Comparison of ENCODE assay signal across 9 cellular contexts in the genomic region with DNA sequence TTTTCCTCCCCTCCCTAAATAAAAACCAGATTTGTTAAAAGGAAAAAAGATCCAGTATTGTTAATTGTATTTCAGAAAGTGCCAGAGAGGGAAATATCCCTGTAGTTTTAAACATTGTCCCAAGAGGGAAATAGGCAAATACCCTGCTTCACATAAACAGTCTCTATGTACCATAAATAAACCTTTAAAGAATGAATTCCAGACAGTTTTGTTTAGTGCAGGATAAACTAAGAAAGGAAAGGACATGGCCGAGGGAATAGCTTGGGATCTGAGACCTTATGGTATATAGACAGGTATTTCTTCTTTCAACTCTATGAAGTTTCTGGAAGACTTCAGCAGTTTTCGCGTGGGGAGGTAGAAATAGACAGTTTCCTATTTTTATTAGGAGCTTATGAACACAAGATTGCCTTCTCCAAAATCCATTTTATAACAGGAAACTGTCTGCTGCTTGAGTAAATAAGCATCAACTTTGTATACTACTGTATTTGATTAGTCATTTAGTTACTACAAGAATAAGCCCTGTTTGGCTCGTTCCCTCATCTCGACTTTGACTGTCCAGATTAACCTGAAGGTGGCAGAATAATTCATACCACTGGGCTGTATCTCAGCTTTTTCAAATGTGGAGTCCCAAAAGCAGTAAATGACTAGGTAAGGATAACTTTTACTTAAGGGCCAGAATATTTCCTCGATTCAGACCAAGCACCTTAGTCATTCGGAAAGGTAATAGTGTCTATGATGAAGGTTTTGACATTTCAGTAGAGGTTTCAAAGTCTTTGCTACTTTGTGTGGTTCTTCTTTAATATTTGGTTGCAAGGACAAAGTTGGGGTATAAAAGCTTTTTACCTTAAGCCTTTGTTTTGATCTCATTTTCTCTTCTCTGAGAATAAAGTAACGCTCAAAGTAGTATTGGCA.
DNase-seq lines count a peak whose midpoint lies in the region; ATAC-seq and TF ChIP-seq lines count a peak whose summit lies in the region.
"Had no signal": no experiment of that assay in that cellular context is flagged by ENCODE, and none has a peak within 500 bp of the region (broad histone marks: within the 10 kb centered on the region; RNA-seq: fewer than 3 reads in every experiment).

No MANE protein-coding gene starts in this region.

- H3K36me3 ChIP-seq in PC-9 (ENCODE audit: low read depth) (no peaks in the 10 kb centered on the region), esophagus muscularis mucosa (peaks cover 4 to 32% (median 20%) of the 10 kb centered on the region in 4 donors)

- peak overlapping the region; percentile 22; the same call in 1 of the 2 replicates for H3K4me2 ChIP-seq in PC-9

- BruUV-seq in PC-9 (replicated peaks; lab: Mats Ljungman, UMichigan), result no TSS peak

- peak; percentile 23 for DNase-seq in GM10266 (ENCODE audit: extremely low spot score)
- DNase-seq in PC-9, result peak; percentile 12 to 55
- no peak for DNase-seq in esophagus muscularis mucosa (ENCODE audit: extremely low spot score)
- no peak for DNase-seq in omental fat pad (ENCODE audit: low spot score)
- no peak for DNase-seq in SK-N-DZ (ENCODE audit: low spot score)
- no peak for DNase-seq in T-helper 17 cell
- no peak for DNase-seq in NCI-H1048 (lab: John Stamatoyannopoulos, UW)

- H3F3A ChIP-seq in PC-9 (ENCODE audit: insufficient read depth, low read depth), result no peaks in the 10 kb centered on the region

- intact Hi-C loops in PC-9 (cut with micrococcal nuclease; ENCODE audit: unreplicated experiment), result loop anchor here (1.0 to 5.0 kb wide), 2 partner anchors 70 to 212 kb away; no protein-coding TSS in a partner anchor
- intact Hi-C loops in esophagus muscularis mucosa (cut with DNase I), result loop anchor here (5.0 kb wide), 1 partner anchor 210 kb away; the partner anchor contains the start of gene DHRS3

- TF ChIP-seq POLR2A in esophagus muscularis mucosa (IDR thresholded peaks at IDR 0.05; ENCODE audit: low read depth), result no peak

- H4K20me1 ChIP-seq in PC-9 (ENCODE audit: insufficient read depth), result no peaks in the 10 kb centered on the region

- peak overlapping the region; percentile 61 for H3K27ac ChIP-seq in PC-9
- peak overlapping the region; percentile 72 to 84 (median 78) for H3K27ac ChIP-seq in esophagus muscularis mucosa (replicated peaks in 1 of 4)
- H3K27ac ChIP-seq: SK-N-MC had no signal

- CTCF ChIA-PET in PC-9 (lab: Charles Lee), result interaction anchor here (1.4 kb wide), 1 partner anchor 22 kb away, joined by 3 read pairs; no protein-coding TSS in a partner anchor

- TF ChIP-seq EP300 in esophagus muscularis mucosa (IDR thresholded peaks at IDR 0.05), result no peak

- H3K27me3 Mint-ChIP-seq in T-helper 17 cell, result no peaks in the 10 kb centered on the region

- TF ChIP-seq CTCF in GM10266 (IDR thresholded peaks at IDR 0.05; ENCODE audit: control insufficient read depth, insufficient read depth, low read depth, missing control alignments) (peak; percentile 17), PC-9 (conservative IDR thresholded peaks at IDR 0.05) (peak; percentile 42; the same call in 1 of the 2 replicates), esophagus muscularis mucosa (IDR thresholded peaks at IDR 0.05) (peak; percentile 47 to 50 (median 50)), omental fat pad (IDR thresholded peaks at IDR 0.05) (no peak)

- H3K27ac Mint-ChIP-seq in T-helper 17 cell, result no peak overlapping the region

- H3K9me3 ChIP-seq in PC-9 (ENCODE audit: insufficient read depth, low read depth) (peaks cover 8% of the 10 kb centered on the region), esophagus muscularis mucosa (no peaks in the 10 kb centered on the region), T-helper 17 cell (ENCODE audit: control insufficient read depth, low read length, poor library complexity, severe bottlenecking) (no peaks in the 10 kb centered on the region)

- H3K36me3 Mint-ChIP-seq in T-helper 17 cell (ENCODE audit: low read depth), result peaks cover 14% of the 10 kb centered on the region

- H3K27me3 ChIP-seq in PC-9 (ENCODE audit: insufficient read depth, low read depth) (no peaks in the 10 kb centered on the region), esophagus muscularis mucosa (no peaks in the 10 kb centered on the region)

- WGBS in esophagus muscularis mucosa, result 50% methylated on average over 8 of the region's 8 CpGs

- peaks cover 23% of the 10 kb centered on the region for H3K4me1 ChIP-seq in PC-9 (replicated peaks; ENCODE audit: insufficient read depth)
- peaks cover 40 to 73% (median 66%) of the 10 kb centered on the region in 4 donors for H3K4me1 ChIP-seq in esophagus muscularis mucosa

- H3K4me1 Mint-ChIP-seq in T-helper 17 cell, result no peaks in the 10 kb centered on the region

- H2AFZ ChIP-seq in PC-9, result no peak overlapping the region

- no peak overlapping the region for H3K4me3 Mint-ChIP-seq in T-helper 17 cell

- peak; percentile 70 for ATAC-seq in omental fat pad (ENCODE audit: low FRiP score)
- ATAC-seq in T-helper 17 cell, result no peak
- no peak for ATAC-seq in HG02981 (IDR thresholded peaks at IDR 0.05; ENCODE audit: unreplicated experiment)

- H3K4me3 ChIP-seq in PC-9, result no peak overlapping the region
- H3K4me3 ChIP-seq in esophagus muscularis mucosa, result no peak overlapping the region
- H3K4me3 ChIP-seq: SK-N-MC had no signal

- POLR2A ChIA-PET in PC-9 (lab: Charles Lee; ENCODE audit: unreplicated experiment), result interaction anchor here (0.6 kb wide), 2 partner anchors 70 to 84 kb away, joined by 3 to 6 read pairs; no protein-coding TSS in a partner anchor

- H3K9me2 ChIP-seq in PC-9 (ENCODE audit: insufficient read depth), result no peaks in the 10 kb centered on the region

- H3K79me2 ChIP-seq in PC-9 (ENCODE audit: low read depth), result no peaks in the 10 kb centered on the region

Comparison
In these comparisons a context has a peak if more than half of its experiments do, and no peak if none do; other contexts are left out.
1. DNase-seq: peak in GM10266 (single experiment) and PC-9 (2 of 2); none in esophagus muscularis mucosa (single experiment), omental fat pad (single experiment), SK-N-DZ (single experiment), T-helper 17 cell (0 of 3) and NCI-H1048 (single experiment).
2. CTCF ChIP-seq: peak in GM10266 (single experiment), PC-9 (single experiment) and esophagus muscularis mucosa (3 of 3); none in omental fat pad (0 of 3).